8 cellular contexts compared by ENCODE assay signal in genomic region chr21:32432982-32433660, GRCh38. TPM values are rescaled to one million over a fixed set of nuclear protein-coding genes. Genes with fewer than 3 reads are reported as not detected.
A peak's percentile ranks its signal among the peaks of the same experiment; 100 is the strongest.
DNase-seq lines count a peak whose midpoint lies in the region; ATAC-seq, FAIRE-seq and TF ChIP-seq lines count a peak whose summit lies in the region.
"Not testable (repeated sequence)": the region's sequence is repeated elsewhere in the genome, so short reads cannot be mapped to it uniquely, and the experiment has no call there.
"Had no signal": no experiment of that assay in that cellular context is flagged by ENCODE, and none has a peak within 500 bp of the region (broad histone marks: within the 10 kb centered on the region; RNA-seq: fewer than 3 reads in every experiment).

No MANE protein-coding gene starts in this region.

- not testable (repeated sequence) for H4K20me1 ChIP-seq in PC-9 (ENCODE audit: insufficient read depth); HepG2 (ENCODE audit: insufficient read depth, low read length)

- not testable (repeated sequence) for H3K14ac ChIP-seq in trophoblast cell (ENCODE audit: low read length)

- H2BK120ac ChIP-seq in trophoblast cell (ENCODE audit: insufficient read depth, low read length, poor library complexity): not testable (repeated sequence)

- not testable (repeated sequence) for H2AK5ac ChIP-seq in trophoblast cell (ENCODE audit: low read length)

- H3K27me3 ChIP-seq in PC-9 (ENCODE audit: insufficient read depth, low read depth); esophagus squamous epithelium; HepG2 (ENCODE audit: control insufficient read depth in 1 of 2, insufficient read depth in 2 of 2, low read length in 2 of 2); trophoblast cell (ENCODE audit: insufficient read depth, low read length): not testable (repeated sequence)

- WGBS in esophagus squamous epithelium, 2 donors: 42 to 62% methylated on average over 15 of the region's 15 CpGs
- 9% methylated on average over 13 of the region's 15 CpGs for WGBS in HepG2 (ENCODE audit: low lambda C conversion rate)
- WGBS in trophoblast cell (ENCODE audit: extremely low coverage, insufficient coverage, insufficient read length): no CpG with 5 or more reads among the region's 15 CpGs

- not testable (repeated sequence) for H3K9me3 ChIP-seq in PC-9 (ENCODE audit: insufficient read depth, low read depth); esophagus squamous epithelium; HepG2 (ENCODE audit: low read length); trophoblast cell (ENCODE audit: insufficient read depth, low read depth, low read length)

- H3K9ac ChIP-seq in HepG2 (ENCODE audit: insufficient read depth, low read depth, low read length) (peak overlapping the region; percentile 24; the same call in 1 of the 2 replicates), trophoblast cell (ENCODE audit: low read length) (peak overlapping the region; percentile 63)

- CTCF ChIA-PET in PC-9 (lab: Charles Lee); HepG2 (lab: Yijun Ruan, JAX; ENCODE audit: low intra/inter-chr PET ratio, low total read pairs): not testable (repeated sequence)

- POLR2A ChIA-PET in PC-9 (lab: Charles Lee; ENCODE audit: unreplicated experiment); HepG2 (lab: Yijun Ruan, JAX): not testable (repeated sequence)

- not testable (repeated sequence) for H3K18ac ChIP-seq in trophoblast cell (ENCODE audit: low read length)

- not testable (repeated sequence) for H3K4me3 ChIP-seq in PC-9; esophagus squamous epithelium; HepG2 (replicated peaks in 1 of 3; ENCODE audit: insufficient read depth in 1 of 3, low read depth in 2 of 3, low read length in 3 of 3); trophoblast cell (ENCODE audit: low read depth, low read length)

- not testable (repeated sequence) for H4K91ac ChIP-seq in trophoblast cell (ENCODE audit: low read depth, low read length)

- H3K79me1 ChIP-seq in trophoblast cell (ENCODE audit: low read length): not testable (repeated sequence)

- BruUV-seq in PC-9 (replicated peaks; lab: Mats Ljungman, UMichigan); HepG2 (replicated peaks; lab: Mats Ljungman, UMichigan): not testable (repeated sequence)

- ATAC-seq in HepG2: peak; percentile 89

- H3K27ac ChIP-seq in PC-9; trophoblast cell (ENCODE audit: low read depth, low read length): not testable (repeated sequence)
- peak overlapping the region in 3 of 4 donors; percentile 18 to 57 (median 28) for H3K27ac ChIP-seq in esophagus squamous epithelium
- H3K27ac ChIP-seq in HepG2 (ENCODE audit: extremely low read length, insufficient read depth, low read length): peak overlapping the region; percentile 23

- intact Hi-C loops in PC-9 (cut with micrococcal nuclease; ENCODE audit: unreplicated experiment): loop anchor here (2.0 kb wide), 2 partner anchors 24 to 40 kb away; partner anchors contain the start of gene URB1
- intact Hi-C loops in esophagus squamous epithelium (cut with DNase I); HepG2 (cut with micrococcal nuclease; ENCODE audit: unreplicated experiment): not testable (repeated sequence)

- H3K4ac ChIP-seq in trophoblast cell (ENCODE audit: low read depth, low read length): not testable (repeated sequence)

- TF ChIP-seq RAD21 in HepG2 (CRISPR knock-in tag; IDR thresholded peaks at IDR 0.05): not testable (repeated sequence)

- not testable (repeated sequence) for H4K12ac ChIP-seq in trophoblast cell (ENCODE audit: low read depth, low read length)

- H3K23ac ChIP-seq in trophoblast cell (ENCODE audit: low read length): not testable (repeated sequence)

- DNase-seq in DMS153 (lab: John Stamatoyannopoulos, UW): peak; percentile 84
- peak; percentile 56 for DNase-seq in NCI-H146 treated with DMSO at 0.1 percent for 48 hours (lab: John Stamatoyannopoulos, UW; ENCODE audit: unreplicated experiment)
- DNase-seq in PC-9: peak; percentile 76 to 92
- peak; percentile 71 for DNase-seq in astrocyte of the hippocampus (ENCODE audit: low read depth, low spot score)
- DNase-seq in esophagus squamous epithelium (lab: John Stamatoyannopoulos, UW): not testable (repeated sequence)
- DNase-seq in HepG2 (ENCODE audit: low spot score): peak; percentile 71
- DNase-seq in trophoblast cell: peak; percentile 62

- TF ChIP-seq CTCF in PC-9 (conservative IDR thresholded peaks at IDR 0.05); esophagus squamous epithelium (IDR thresholded peaks at IDR 0.05); HepG2 (CRISPR knock-in tag; IDR thresholded peaks at IDR 0.05): not testable (repeated sequence)

- H3K79me2 ChIP-seq in PC-9 (ENCODE audit: low read depth); HepG2 (ENCODE audit: insufficient read depth, low read length); trophoblast cell (ENCODE audit: control insufficient read depth, insufficient read depth, low read length, poor library complexity): not testable (repeated sequence)

- H3K4me2 ChIP-seq in PC-9 (peak overlapping the region; percentile 38), HepG2 (ENCODE audit: low read depth, low read length) (peak overlapping the region; percentile 68)
- not testable (repeated sequence) for H3K4me2 ChIP-seq in trophoblast cell (ENCODE audit: low read length)

- not testable (repeated sequence) for H2AFZ ChIP-seq in PC-9; HepG2 (ENCODE audit: low read length); trophoblast cell (ENCODE audit: insufficient read depth, low read length, poor library complexity)

- H2BK12ac ChIP-seq in trophoblast cell (ENCODE audit: low read length): not testable (repeated sequence)

- not testable (repeated sequence) for H2BK5ac ChIP-seq in trophoblast cell (ENCODE audit: low read depth, low read length, poor library complexity)

- peak; percentile 49 for FAIRE-seq in HepG2 (lab: Jason Lieb, UNC)

- H3K36me3 ChIP-seq in PC-9 (ENCODE audit: low read depth); HepG2 (replicated peaks in 1 of 2; ENCODE audit: control insufficient read depth in 1 of 2, insufficient read depth in 2 of 2, low read length in 2 of 2); trophoblast cell (ENCODE audit: control insufficient read depth in 1 of 2, insufficient read depth in 2 of 2, low read length in 2 of 2): not testable (repeated sequence)
- H3K36me3 ChIP-seq in esophagus squamous epithelium: peaks cover 0 to 15% (median 0%) of the 10 kb centered on the region in 3 donors

- TF ChIP-seq POLR2A in esophagus squamous epithelium (IDR thresholded peaks at IDR 0.05); HepG2 (IDR thresholded peaks at IDR 0.05; ENCODE audit: insufficient read depth in 1 of 2, low read depth in 2 of 2, low read length in 2 of 2): not testable (repeated sequence)

- H3K9me2 ChIP-seq in PC-9 (ENCODE audit: insufficient read depth): not testable (repeated sequence)

- TF ChIP-seq EP300 in HepG2 (IDR thresholded peaks at IDR 0.05; ENCODE audit: low read depth in 2 of 2, low read length in 2 of 2) (peak in 1 of 2 experiments; percentile 44; a peak in 1 of 4 replicates), HepG2 (CRISPR knock-in tag; IDR thresholded peaks at IDR 0.05; ENCODE audit: borderline replicate concordance) (peak; percentile 68; the same call in 1 of the 2 replicates)

- in situ Hi-C loops in HepG2 (cut with HindIII; ENCODE audit: extremely low pct_ligation_motif_present, low pct_unique_long_range_greater_than_20kb): not testable (repeated sequence)

- not testable (repeated sequence) for H4K8ac ChIP-seq in trophoblast cell (ENCODE audit: low read depth, low read length)

- H3F3A ChIP-seq in PC-9 (ENCODE audit: insufficient read depth, low read depth): not testable (repeated sequence)

- not testable (repeated sequence) for H3K4me1 ChIP-seq in PC-9 (replicated peaks; ENCODE audit: insufficient read depth); trophoblast cell (ENCODE audit: control insufficient read depth in 1 of 2, insufficient read depth in 2 of 2, low read length in 2 of 2)
- peaks cover 3 to 40% (median 4%) of the 10 kb centered on the region in 3 donors for H3K4me1 ChIP-seq in esophagus squamous epithelium
- peaks cover 21% of the 10 kb centered on the region for H3K4me1 ChIP-seq in HepG2 (ENCODE audit: insufficient read depth, low read length)

RNA-seq across cellular contexts. Expression of gene EVA1C, which starts 20.6 kb away (rescaled TPM):
- total RNA-seq in PC-9 (2021): 3.0 and 3.1 TPM in 2 replicates
- total RNA-seq in esophagus squamous epithelium: 10 to 100 TPM; 12.7 to 39.9 (median 24.4) TPM
- total RNA-seq in HepG2 (2016; rRNA removed; fragmentation: Illumina TruSeq; extraction: Trizol): 0.29 TPM in 1 of 2 replicates, not detected in the other
- not detected in 2 replicates for total RNA-seq in HepG2 (2016; cell fraction: cytosol; rRNA removed; fragmentation: Illumina TruSeq; extraction: Trizol; ENCODE audit: low read depth)
- not detected in 2 replicates for total RNA-seq in HepG2 (2016; cell fraction: insoluble cytoplasmic fraction; rRNA removed; fragmentation: Illumina TruSeq; extraction: Trizol)
- total RNA-seq in HepG2 (2016; cell fraction: membrane; rRNA removed; fragmentation: Illumina TruSeq; extraction: Trizol): 0.14 TPM in 1 of 2 replicates, not detected in the other
- not detected in 2 replicates for total RNA-seq in HepG2 (2016; cell fraction: nucleus; rRNA removed; fragmentation: Illumina TruSeq; extraction: Trizol)
- polyA plus RNA-seq in HepG2 (2011; rRNA removed): 0.33 and 0.34 TPM in 2 replicates
- 0.40 and 0.54 TPM in 2 replicates for polyA plus RNA-seq in HepG2 (2011; cell fraction: cytosol; rRNA removed)
- polyA plus RNA-seq in HepG2 (2011; cell fraction: nucleus; rRNA removed): 0.12 and 0.55 TPM in 2 replicates
- 0.67 and 0.79 TPM in 2 replicates for polyA plus RNA-seq in HepG2 (2012)
- 0.09 TPM in 1 of 2 replicates, not detected in the other for polyA plus RNA-seq in HepG2 (2016; cell fraction: cytosol; fragmentation: Illumina TruSeq; extraction: Trizol; ENCODE audit: low read depth)
- not detected in 2 replicates for polyA plus RNA-seq in HepG2 (2016; cell fraction: insoluble cytoplasmic fraction; fragmentation: Illumina TruSeq; extraction: Trizol; ENCODE audit: low read depth)
- polyA plus RNA-seq in HepG2 (2016; cell fraction: membrane; fragmentation: Illumina TruSeq; extraction: Trizol; ENCODE audit: low read depth): 0.22 TPM in 1 of 2 replicates, not detected in the other
- polyA plus RNA-seq in HepG2 (2016; cell fraction: nucleus; fragmentation: Illumina TruSeq; extraction: Trizol; ENCODE audit: insufficient read depth, low read depth): not detected in 2 replicates
- 1.4 and 58.2 TPM in 2 replicates for polyA minus RNA-seq in HepG2 (2011; rRNA and poly(A)+ RNA removed; ENCODE audit: low replicate concordance)
- not detected in 2 replicates for polyA minus RNA-seq in HepG2 (2011; cell fraction: cytosol; rRNA and poly(A)+ RNA removed)
- polyA minus RNA-seq in HepG2 (2011; cell fraction: nucleus; rRNA and poly(A)+ RNA removed): 0.52 TPM in 1 of 2 replicates, not detected in the other
- polyA plus RNA-seq in trophoblast cell (2013): not detected in 2 replicates
- total RNA-seq: HT1080 had no signal

RNA-seq across cellular contexts. Expression of gene URB1, which starts 40.3 kb away (rescaled TPM):
- 11.0 TPM in 2 replicates for total RNA-seq in PC-9 (2021)
- total RNA-seq in esophagus squamous epithelium: 10 to 100 TPM; 11.1 to 24.8 (median 17.9) TPM
- total RNA-seq in HepG2 (2016; rRNA removed; fragmentation: Illumina TruSeq; extraction: Trizol): 13.5 and 16.7 TPM in 2 replicates
- total RNA-seq in HepG2 (2016; cell fraction: cytosol; rRNA removed; fragmentation: Illumina TruSeq; extraction: Trizol; ENCODE audit: low read depth): 2.1 TPM in 2 replicates
- total RNA-seq in HepG2 (2016; cell fraction: insoluble cytoplasmic fraction; rRNA removed; fragmentation: Illumina TruSeq; extraction: Trizol): 13.4 and 17.6 TPM in 2 replicates
- 3.8 and 5.4 TPM in 2 replicates for total RNA-seq in HepG2 (2016; cell fraction: membrane; rRNA removed; fragmentation: Illumina TruSeq; extraction: Trizol)
- 31.3 and 34.7 TPM in 2 replicates for total RNA-seq in HepG2 (2016; cell fraction: nucleus; rRNA removed; fragmentation: Illumina TruSeq; extraction: Trizol)
- polyA plus RNA-seq in HepG2 (2011; rRNA removed): 4.5 and 5.8 TPM in 2 replicates
- polyA plus RNA-seq in HepG2 (2011; cell fraction: cytosol; rRNA removed): 2.6 and 2.7 TPM in 2 replicates
- polyA plus RNA-seq in HepG2 (2011; cell fraction: nucleus; rRNA removed): 12.4 and 12.6 TPM in 2 replicates
- 7.4 and 8.5 TPM in 2 replicates for polyA plus RNA-seq in HepG2 (2012)
- polyA plus RNA-seq in HepG2 (2016; cell fraction: cytosol; fragmentation: Illumina TruSeq; extraction: Trizol; ENCODE audit: low read depth): 0.38 and 0.41 TPM in 2 replicates
- 5.2 and 6.4 TPM in 2 replicates for polyA plus RNA-seq in HepG2 (2016; cell fraction: insoluble cytoplasmic fraction; fragmentation: Illumina TruSeq; extraction: Trizol; ENCODE audit: low read depth)
- polyA plus RNA-seq in HepG2 (2016; cell fraction: membrane; fragmentation: Illumina TruSeq; extraction: Trizol; ENCODE audit: low read depth): 0.81 and 1.0 TPM in 2 replicates
- polyA plus RNA-seq in HepG2 (2016; cell fraction: nucleus; fragmentation: Illumina TruSeq; extraction: Trizol; ENCODE audit: insufficient read depth, low read depth): 18.2 and 19.9 TPM in 2 replicates
- polyA minus RNA-seq in HepG2 (2011; rRNA and poly(A)+ RNA removed; ENCODE audit: low replicate concordance): 19.4 and 24.1 TPM in 2 replicates
- polyA minus RNA-seq in HepG2 (2011; cell fraction: cytosol; rRNA and poly(A)+ RNA removed): 7.3 and 7.6 TPM in 2 replicates
- 29.5 and 29.8 TPM in 2 replicates for polyA minus RNA-seq in HepG2 (2011; cell fraction: nucleus; rRNA and poly(A)+ RNA removed)
- 3.0 TPM in 2 replicates for polyA plus RNA-seq in trophoblast cell (2013)
